Comparison of ENCODE assay signal across 17 cellular contexts in the genomic region with DNA sequence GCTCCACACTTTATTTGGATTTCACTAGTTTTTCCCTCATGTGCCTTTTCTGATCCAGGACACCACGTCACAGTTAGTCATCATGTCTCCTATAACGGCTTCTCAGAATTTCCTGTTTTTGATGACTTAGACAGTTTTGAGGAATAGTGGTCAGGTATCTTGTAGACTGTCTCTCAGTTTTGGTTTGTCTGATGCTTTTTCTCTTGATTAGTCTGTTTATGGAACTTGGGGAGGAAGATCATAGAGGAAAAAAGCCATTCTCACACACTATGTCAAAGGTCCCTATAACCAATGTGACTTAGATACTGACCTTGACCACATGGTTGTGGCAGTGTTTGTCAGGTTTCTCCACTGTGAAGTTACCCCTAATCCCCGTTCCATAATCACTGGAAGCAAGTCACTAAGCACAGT.
DNase-seq lines count a peak whose midpoint lies in the region; ATAC-seq and TF ChIP-seq lines count a peak whose summit lies in the region.
"Had no signal": no experiment of that assay in that cellular context is flagged by ENCODE, and none has a peak within 500 bp of the region (broad histone marks: within the 10 kb centered on the region; RNA-seq: fewer than 3 reads in every experiment).

No MANE protein-coding gene starts in this region.

- H3K36me3 Mint-ChIP-seq in HFFc6 (ENCODE audit: low read depth) (peaks cover 40% of the 10 kb centered on the region), chondrocyte (ENCODE audit: low read depth) (peaks cover 31% of the 10 kb centered on the region), nephron progenitor cell (ENCODE audit: low read depth) (peaks cover 75% of the 10 kb centered on the region)

- no peaks in the 10 kb centered on the region; the same call in 1 of the 2 replicates for H3K27me3 Mint-ChIP-seq in HFFc6 (ENCODE audit: insufficient read depth)
- H3K27me3 Mint-ChIP-seq in chondrocyte (ENCODE audit: low read depth) = no peaks in the 10 kb centered on the region
- peaks cover 3% of the 10 kb centered on the region for H3K27me3 Mint-ChIP-seq in nephron progenitor cell (ENCODE audit: low read depth, poor library complexity)

- H4K20me1 ChIP-seq in PC-3 (ENCODE audit: low read length) = no peaks in the 10 kb centered on the region

- H3K4me1 Mint-ChIP-seq in HFFc6 (ENCODE audit: low read depth) (peaks cover 38% of the 10 kb centered on the region), chondrocyte (ENCODE audit: low read depth) (peaks cover 27% of the 10 kb centered on the region), nephron progenitor cell (peaks cover 24% of the 10 kb centered on the region)

- H3K9me2 ChIP-seq in PC-3 (replicated peaks; ENCODE audit: low read length) = no peaks in the 10 kb centered on the region

- H3K9ac ChIP-seq in PC-3 (ENCODE audit: low read length) = no peak overlapping the region
- H3K9ac ChIP-seq: neural progenitor cell had no signal

- no peak overlapping the region for H2AFZ ChIP-seq in PC-3 (ENCODE audit: low read length)
- H2AFZ ChIP-seq: neural progenitor cell had no signal

- POLR2A ChIA-PET in PC-3 (lab: Charles Lee; ENCODE audit: unreplicated experiment) = no interaction called here

- peak overlapping the region; percentile 80 for H3K27ac Mint-ChIP-seq in HFFc6
- peak overlapping the region; percentile 87 for H3K27ac Mint-ChIP-seq in chondrocyte (ENCODE audit: unreplicated experiment)
- H3K27ac Mint-ChIP-seq in nephron progenitor cell = peak overlapping the region; percentile 27
- H3K27ac Mint-ChIP-seq: activated CD8-positive, alpha-beta T cell treated with anti-CD3 and anti-CD28 coated beads, Interleukin-2, amount 10 ng/mL, durations not matched to agents 7 days and 5 days; neural progenitor cell had no signal

- intact Hi-C loops in PC-3 (cut with micrococcal nuclease) = loop anchor here (2.0 kb wide), 1 partner anchor 207 kb away; a partner anchor contains a TSS
- intact Hi-C loops in thyroid gland (cut with DNase I) = loop anchor here (10.0 kb wide), 1 partner anchor 201 kb away; no protein-coding TSS in a partner anchor

- no TSS peak for BruUV-seq in PC-3 (replicated peaks; lab: Mats Ljungman, UMichigan)

- H3K4me1 ChIP-seq in PC-3 (ENCODE audit: insufficient read depth, low read length) (peaks cover 19% of the 10 kb centered on the region), thyroid gland (peaks cover 0 to 12% of the 10 kb centered on the region in 2 donors), right atrium auricular region (no peaks in the 10 kb centered on the region)
- H3K4me1 ChIP-seq: neural progenitor cell, stomach had no signal

- H3K4me3 Mint-ChIP-seq in HFFc6 = peak overlapping the region; percentile 15
- no peak overlapping the region for H3K4me3 Mint-ChIP-seq in chondrocyte (ENCODE audit: unreplicated experiment)
- H3K4me3 Mint-ChIP-seq in nephron progenitor cell = no peak overlapping the region
- H3K4me3 Mint-ChIP-seq: activated CD8-positive, alpha-beta T cell treated with anti-CD3 and anti-CD28 coated beads, Interleukin-2, amount 10 ng/mL, durations not matched to agents 7 days and 5 days; neural progenitor cell had no signal

- CTCF ChIA-PET in PC-3 (lab: Charles Lee) = no interaction called here

- WGBS in thyroid gland, 2 donors = 90 to 92% methylated on average over 3 of the region's 3 CpGs

- no peak for TF ChIP-seq CTCF in HFFc6 (IDR thresholded peaks at IDR 0.05)
- no peak for TF ChIP-seq CTCF in PC-3 (conservative IDR thresholded peaks at IDR 0.05; ENCODE audit: low read depth, low read length)
- no peak for TF ChIP-seq CTCF in chondrocyte (IDR thresholded peaks at IDR 0.05)
- no peak for TF ChIP-seq CTCF in nephron progenitor cell (IDR thresholded peaks at IDR 0.05)
- TF ChIP-seq CTCF in thyroid gland (IDR thresholded peaks at IDR 0.05) = no peak
- no peak for TF ChIP-seq CTCF in right atrium auricular region (IDR thresholded peaks at IDR 0.05)

- DNase-seq in HFFc6 = peak; percentile 61
- peak; percentile 86 for DNase-seq in PC-3
- DNase-seq in chondrocyte (ENCODE audit: low spot score) = no peak
- DNase-seq in nephron progenitor cell = no peak
- no peak for DNase-seq in mesenteric fat pad (ENCODE audit: low spot score)
- DNase-seq in thyroid gland = no peak
- no peak for DNase-seq in right atrium auricular region (ENCODE audit: low spot score)
- DNase-seq: activated CD8-positive, alpha-beta T cell treated with anti-CD3 and anti-CD28 coated beads, Interleukin-2, amount 10 ng/mL, durations not matched to agents 7 days and 5 days; anterior cingulate cortex; DMS153; islet precursor cell; NCI-H69; stimulated activated CD4-positive, alpha-beta T cell treated with anti-CD3 and anti-CD28 coated beads, Interleukin-2, amount 100 ng/mL, for 48 hours; stomach had no signal

- no peak overlapping the region for H3K4me3 ChIP-seq in PC-3 (ENCODE audit: low read length)
- H3K4me3 ChIP-seq in thyroid gland (replicated peaks in 1 of 3) = no peak overlapping the region
- no peak overlapping the region for H3K4me3 ChIP-seq in right atrium auricular region
- H3K4me3 ChIP-seq: neural progenitor cell, stomach had no signal

- H3K36me3 ChIP-seq in PC-3 (ENCODE audit: low read depth, low read length) (peaks cover 23% of the 10 kb centered on the region), thyroid gland (peaks cover 50 to 68% of the 10 kb centered on the region in 2 donors), right atrium auricular region (peaks cover 29% of the 10 kb centered on the region)
- H3K36me3 ChIP-seq: neural progenitor cell had no signal

- no peaks in the 10 kb centered on the region for H3F3A ChIP-seq in PC-3 (ENCODE audit: low read length, unreplicated experiment)

- H3K79me2 ChIP-seq in PC-3 (ENCODE audit: low read length) = no peaks in the 10 kb centered on the region

- H3K4me2 ChIP-seq in PC-3 (ENCODE audit: low read length) = peak overlapping the region; percentile 25; the same call in 1 of the 2 replicates
- H3K4me2 ChIP-seq: neural progenitor cell had no signal

- peak; percentile 83 for ATAC-seq in PC-3
- ATAC-seq in HG02852 (IDR thresholded peaks at IDR 0.05; ENCODE audit: unreplicated experiment) = no peak
- ATAC-seq: activated CD8-positive, alpha-beta T cell treated with anti-CD3 and anti-CD28 coated beads, Interleukin-2, amount 10 ng/mL, durations not matched to agents 7 days and 5 days had no signal

- peak overlapping the region; percentile 36 for H3K27ac ChIP-seq in PC-3 (ENCODE audit: low read length)
- H3K27ac ChIP-seq in thyroid gland = peak overlapping the region in 1 of 3 donors; percentile 42
- H3K27ac ChIP-seq in right atrium auricular region = no peak overlapping the region
- H3K27ac ChIP-seq: epithelial cell of prostate, neural progenitor cell, stomach had no signal

- TF ChIP-seq POLR2A in thyroid gland (IDR thresholded peaks at IDR 0.05) = no peak

- H3K27me3 ChIP-seq in PC-3 (ENCODE audit: low read length) (no peaks in the 10 kb centered on the region), thyroid gland (no peaks in the 10 kb centered on the region), right atrium auricular region (no peaks in the 10 kb centered on the region)
- H3K27me3 ChIP-seq: neural progenitor cell, stomach had no signal

- H3K9me3 ChIP-seq in PC-3 (ENCODE audit: low read length) (no peaks in the 10 kb centered on the region), thyroid gland (no peaks in the 10 kb centered on the region), right atrium auricular region (no peaks in the 10 kb centered on the region)
- H3K9me3 ChIP-seq: stomach had no signal

- H3K9me3 Mint-ChIP-seq in HFFc6 (no peaks in the 10 kb centered on the region), chondrocyte (ENCODE audit: low read depth) (no peaks in the 10 kb centered on the region), nephron progenitor cell (no peaks in the 10 kb centered on the region)
- H3K9me3 Mint-ChIP-seq: neural progenitor cell had no signal

Comparison
In these comparisons a context has a peak if more than half of its experiments do, and no peak if none do; other contexts are left out.
1. DNase-seq: peak in HFFc6 (single experiment) and PC-3 (single experiment); none in chondrocyte (single experiment), nephron progenitor cell (single experiment), mesenteric fat pad (single experiment), thyroid gland (0 of 2) and right atrium auricular region (single experiment).
2. H3K27ac Mint-ChIP-seq: peak in every context shown above with its lines; median percentile 87 in chondrocyte; 80 in HFFc6; 27 in nephron progenitor cell.